In the genomic region with DNA sequence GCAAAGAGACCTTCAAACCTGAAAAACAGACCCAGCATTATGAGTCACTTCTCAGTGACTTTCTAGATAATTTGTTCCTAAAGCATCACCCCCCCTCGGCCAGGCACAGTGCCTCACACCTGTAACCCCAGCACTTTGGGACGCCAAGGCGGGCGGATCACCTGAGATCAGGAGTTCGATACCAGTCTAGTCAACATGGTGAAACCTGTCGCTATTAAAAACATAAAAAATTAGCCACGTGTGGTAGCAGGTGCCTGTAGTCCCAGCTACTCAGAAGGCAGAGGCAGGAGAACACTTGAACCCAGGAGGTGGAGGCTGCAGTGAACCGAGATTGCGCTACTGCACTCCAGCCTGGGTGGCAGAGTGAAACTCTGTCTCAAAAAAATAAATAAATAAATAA, we compare ENCODE assay signal across 11 cellular contexts.
"Had no signal": no experiment of that assay in that cellular context is flagged by ENCODE, and none has a peak within 500 bp of the region (broad histone marks: within the 10 kb centered on the region; RNA-seq: fewer than 3 reads in every experiment).

No MANE protein-coding gene starts in this region.

- H3K27ac ChIP-seq: adrenal gland, ascending aorta, body of pancreas, brain microvascular endothelial cell, breast epithelium, cardiac muscle cell had no signal

- ATAC-seq: activated naive CD4-positive, alpha-beta T cell treated with anti-CD3 and anti-CD28 coated beads, Interleukin-2, amount 50 U/mL, for 72 hours; activated naive CD8-positive, alpha-beta T cell treated with anti-CD3 and anti-CD28 coated beads, Interleukin-2, amount 50 U/mL, for 24 hours; activated T-cell treated with anti-CD3 and anti-CD28 coated beads, Interleukin-2, amount 50 U/mL, for 4 hours; activated T-cell treated with anti-CD3 and anti-CD28 coated beads, Interleukin-2, amount 50 U/mL, for 72 hours; activated T-helper 17 cell treated with anti-CD3 and anti-CD28 coated beads, Interleukin-2, amount 50 U/mL, for 72 hours; body of pancreas had no signal

- H3K4me1 ChIP-seq: ascending aorta, body of pancreas, breast epithelium had no signal

- H3K9me3 ChIP-seq: adrenal gland, ascending aorta, body of pancreas, breast epithelium had no signal

- H3K4me3 ChIP-seq: adrenal gland, ascending aorta, body of pancreas, breast epithelium, cardiac muscle cell had no signal

- H3K36me3 ChIP-seq: adrenal gland, brain microvascular endothelial cell, breast epithelium, cardiac muscle cell had no signal
